7 cellular contexts compared by ENCODE assay signal in the genomic region with DNA sequence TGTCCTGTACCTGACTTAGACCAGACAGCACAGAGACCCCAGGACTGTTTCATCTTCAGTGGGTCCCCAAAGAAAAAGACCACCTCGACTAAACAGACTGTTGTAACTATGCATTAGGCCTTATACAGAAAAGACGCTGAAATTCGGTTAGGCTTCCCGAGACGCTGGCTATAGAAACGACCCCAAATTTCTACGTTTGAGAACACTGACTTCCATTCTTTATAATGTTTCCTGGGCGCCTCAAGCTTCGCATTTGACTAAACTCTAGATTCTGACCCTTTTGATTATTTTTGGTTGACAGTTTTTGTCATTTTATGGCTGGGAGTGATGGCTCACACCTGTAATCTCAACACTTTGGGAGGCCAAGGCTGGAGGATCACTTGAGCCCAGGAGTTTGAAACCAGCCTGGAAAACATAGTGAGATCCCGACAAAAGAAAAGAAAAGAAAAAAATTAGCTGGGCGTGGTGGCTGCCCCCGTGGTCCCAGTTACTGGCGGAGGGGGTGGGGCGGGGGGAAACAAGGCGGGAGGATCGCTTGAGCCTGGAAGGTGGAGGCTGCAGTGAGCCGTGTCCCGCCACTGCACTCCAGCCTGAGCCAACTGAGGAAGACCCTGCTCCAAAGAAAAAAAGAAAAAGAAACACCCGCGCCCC. TPM values are rescaled to one million over a fixed set of nuclear protein-coding genes. Genes with fewer than 3 reads are reported as not detected.
DNase-seq lines count a peak whose midpoint lies in the region; ATAC-seq and TF ChIP-seq lines count a peak whose summit lies in the region.

No MANE protein-coding gene starts in this region.

- no peak for TF ChIP-seq CTCF in stomach (IDR thresholded peaks at IDR 0.05)

- intact Hi-C loops in stomach (cut with DNase I; ENCODE audit: low total_unique reads): no loop called here

- 37 to 39% (median 37%) methylated on average over 20 of the region's 20 CpGs for WGBS in stomach, 5 donors

- peak overlapping the region; percentile 73 for H3K4me3 ChIP-seq in HUES6 (ENCODE audit: low read depth, low read length)
- H3K4me3 ChIP-seq in iPS-18c (ENCODE audit: insufficient read depth, low read depth, low read length): peak overlapping the region; percentile 79
- H3K4me3 ChIP-seq in stomach: peak overlapping the region; percentile 88 to 97 (median 93)

- peak overlapping the region; percentile 93 for H3K9ac ChIP-seq in HUES6 (ENCODE audit: low read length)

- H3K4me1 ChIP-seq in HUES6 (ENCODE audit: control insufficient read depth, insufficient read depth, low read length): peaks cover 23% of the 10 kb centered on the region
- H3K4me1 ChIP-seq in stomach: peaks cover 9 to 49% (median 41%) of the 10 kb centered on the region in 4 donors

- no peak for DNase-seq in activated naive CD4-positive, alpha-beta T cell treated with anti-CD3 and anti-CD28 coated beads, Interleukin-2, amount 50 U/mL, for 72 hours (ENCODE audit: low spot score in 2 of 2)
- DNase-seq in stomach: no peak
- DNase-seq in stimulated activated CD4-positive, alpha-beta T cell treated with anti-CD3 and anti-CD28 coated beads, Interleukin-4, amount 100 ng/mL, for 4 hours: no peak
- no peak for DNase-seq in NCI-H2029 (lab: John Stamatoyannopoulos, UW)

- ATAC-seq in activated naive CD4-positive, alpha-beta T cell treated with anti-CD3 and anti-CD28 coated beads, Interleukin-2, amount 50 U/mL, for 72 hours: no peak
- no peak for ATAC-seq in HG03280 (IDR thresholded peaks at IDR 0.05; ENCODE audit: unreplicated experiment)

- no peaks in the 10 kb centered on the region for H3K36me3 ChIP-seq in HUES6 (ENCODE audit: control insufficient read depth, insufficient read depth, low read length)
- H3K36me3 ChIP-seq in stomach: no peaks in the 10 kb centered on the region

- H3K36me3 Mint-ChIP-seq in activated naive CD4-positive, alpha-beta T cell treated with anti-CD3 and anti-CD28 coated beads, Interleukin-2, amount 50 U/mL, for 72 hours: peaks cover 17 to 21% of the 10 kb centered on the region in 2 donors

- no peaks in the 10 kb centered on the region for H3K9me3 Mint-ChIP-seq in activated naive CD4-positive, alpha-beta T cell treated with anti-CD3 and anti-CD28 coated beads, Interleukin-2, amount 50 U/mL, for 72 hours

- H3K27ac ChIP-seq in HUES6 (ENCODE audit: low read depth, low read length) (peak overlapping the region; percentile 90; the same call in 1 of the 2 replicates), stomach (peak overlapping the region; percentile 94 to 98 (median 96))

- H3K9me3 ChIP-seq in HUES6 (ENCODE audit: control insufficient read depth, insufficient read depth, low read depth, low read length): no peaks in the 10 kb centered on the region
- no peaks in the 10 kb centered on the region for H3K9me3 ChIP-seq in iPS-18c (ENCODE audit: control insufficient read depth, insufficient read depth, low read length)
- no peaks in the 10 kb centered on the region for H3K9me3 ChIP-seq in stomach

- TF ChIP-seq POLR2A in stomach (IDR thresholded peaks at IDR 0.05): no peak

- no peak for TF ChIP-seq EP300 in stomach (IDR thresholded peaks at IDR 0.05)

- H3K27me3 ChIP-seq in HUES6 (ENCODE audit: control insufficient read depth, insufficient read depth, low read length) (no peaks in the 10 kb centered on the region), stomach (no peaks in the 10 kb centered on the region)

- H3K27ac Mint-ChIP-seq in activated naive CD4-positive, alpha-beta T cell treated with anti-CD3 and anti-CD28 coated beads, Interleukin-2, amount 50 U/mL, for 72 hours: peak overlapping the region; percentile 90 to 95

RNA-seq across cellular contexts. Expression of a gene that starts 0.9 kb away (rescaled TPM):
- total RNA-seq in activated naive CD4-positive, alpha-beta T cell treated with anti-CD3 and anti-CD28 coated beads, Interleukin-2, amount 50 U/mL, for 72 hours: 10 to 100 TPM; 49.2 to 59.5 TPM
- 10 to 100 TPM; 14.6 to 88.1 (median 46.9) TPM for total RNA-seq in stomach
- polyA plus RNA-seq in stomach: 1 to 10 TPM; 3.7 to 7.3 (median 6.0) TPM
